8 cellular contexts compared by ENCODE assay signal in the genomic region with DNA sequence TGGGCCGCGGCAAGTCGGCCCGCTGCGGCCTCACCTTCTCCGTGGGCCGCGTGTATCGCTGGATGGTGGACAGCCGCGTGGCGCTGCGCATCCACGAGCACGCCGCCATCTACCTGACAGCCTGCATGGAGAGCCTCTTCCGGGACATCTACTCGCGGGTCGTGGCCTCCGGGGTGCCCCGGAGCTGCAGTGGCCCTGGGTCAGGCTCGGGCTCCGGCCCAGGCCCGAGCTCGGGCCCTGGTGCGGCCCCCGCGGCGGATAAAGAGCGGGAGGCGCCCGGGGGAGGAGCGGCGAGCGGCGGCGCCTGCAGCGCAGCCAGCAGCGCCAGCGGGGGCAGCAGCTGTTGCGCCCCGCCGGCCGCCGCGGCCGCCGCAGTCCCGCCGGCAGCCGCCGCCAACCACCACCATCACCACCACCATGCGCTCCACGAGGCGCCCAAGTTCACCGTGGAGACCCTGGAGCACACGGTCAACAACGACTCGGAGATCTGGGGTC.
DNase-seq lines count a peak whose midpoint lies in the region; ATAC-seq and TF ChIP-seq lines count a peak whose summit lies in the region.

No MANE protein-coding gene starts in this region.

- H3K4me3 Mint-ChIP-seq in CD4-positive, alpha-beta memory T cell, result peak overlapping the region; percentile 92 to 97 (median 94)
- peak overlapping the region; percentile 95 for H3K4me3 Mint-ChIP-seq in nephron progenitor cell

- H3K27ac Mint-ChIP-seq in CD4-positive, alpha-beta memory T cell, result peak overlapping the region in 5 of 7 donors; percentile 94 to 99 (median 98)
- H3K27ac Mint-ChIP-seq in nephron progenitor cell, result no peak overlapping the region

- H3K4me2 ChIP-seq in OCI-LY7 (ENCODE audit: low read length), result no peak overlapping the region

- H3K36me3 ChIP-seq in CD4-positive, alpha-beta memory T cell (ENCODE audit: insufficient read depth, low read length), result no peaks in the 10 kb centered on the region
- H3K36me3 ChIP-seq in OCI-LY7 (ENCODE audit: insufficient read depth, low read length), result no peaks in the 10 kb centered on the region

- intact Hi-C loops in CD4-positive, alpha-beta memory T cell (cut with micrococcal nuclease), result loop anchor here (2.0 to 5.0 kb wide), 2 partner anchors 189 to 368 kb away; a partner anchor contains a TSS
- intact Hi-C loops in OCI-LY7 (cut with micrococcal nuclease; ENCODE audit: unreplicated experiment), result no loop called here

- no peak for TF ChIP-seq CTCF in coronary artery (IDR thresholded peaks at IDR 0.05)
- TF ChIP-seq CTCF in nephron progenitor cell (IDR thresholded peaks at IDR 0.05), result no peak
- TF ChIP-seq CTCF in OCI-LY7 (conservative IDR thresholded peaks at IDR 0.05; ENCODE audit: low read length), result no peak

- peak overlapping the region; percentile 63 for H3K27ac ChIP-seq in CD4-positive, alpha-beta memory T cell (ENCODE audit: low read depth, low read length)
- H3K27ac ChIP-seq in coronary artery (no peak overlapping the region), OCI-LY7 (ENCODE audit: low read depth, low read length, poor library complexity, severe bottlenecking) (no peak overlapping the region)

- H3K4me1 Mint-ChIP-seq in CD4-positive, alpha-beta memory T cell, result peaks cover 18 to 51% (median 37%) of the 10 kb centered on the region in 4 donors
- peaks cover 23% of the 10 kb centered on the region for H3K4me1 Mint-ChIP-seq in nephron progenitor cell

- H3K4me1 ChIP-seq in CD4-positive, alpha-beta memory T cell (ENCODE audit: insufficient read depth, low read length), result peaks cover 36% of the 10 kb centered on the region
- H3K4me1 ChIP-seq in OCI-LY7 (ENCODE audit: insufficient read depth, low read length, poor library complexity, severe bottlenecking), result no peaks in the 10 kb centered on the region

- BruUV-seq in OCI-LY7 (replicated peaks; lab: Mats Ljungman, UMichigan), result no TSS peak

- DNase-seq in CD4-positive, alpha-beta memory T cell, result peak; percentile 30 to 44 (median 38)
- peak; percentile 30 for DNase-seq in NCI-H2171 treated with DMSO at 0.1 percent for 48 hours (lab: John Stamatoyannopoulos, UW)
- DNase-seq in coronary artery (ENCODE audit: low spot score), result no peak
- DNase-seq in nephron progenitor cell, result peak; percentile 50
- no peak for DNase-seq in OCI-LY7 (ENCODE audit: low spot score)
- DNase-seq in NCI-H446 (lab: John Stamatoyannopoulos, UW), result no peak

- CTCF ChIA-PET in CD4-positive, alpha-beta memory T cell (lab: Charles Lee; ENCODE audit: partially characterized antibody), result interaction anchor here (0.8 to 6.8 kb wide), 5 partner anchors 14 to 86 kb away, joined by 3 to 60 read pairs (median 9); no protein-coding TSS in a partner anchor
- CTCF ChIA-PET in OCI-LY7 (lab: Charles Lee; ENCODE audit: unreplicated experiment), result no interaction called here

- peaks cover 0 to 3% (median 0%) of the 10 kb centered on the region in 8 donors for H3K9me3 Mint-ChIP-seq in CD4-positive, alpha-beta memory T cell
- H3K9me3 Mint-ChIP-seq in nephron progenitor cell, result no peaks in the 10 kb centered on the region

- H3K27me3 Mint-ChIP-seq in CD4-positive, alpha-beta memory T cell, result peaks cover 0 to 5% of the 10 kb centered on the region in 2 donors
- peaks cover 85% of the 10 kb centered on the region for H3K27me3 Mint-ChIP-seq in nephron progenitor cell (ENCODE audit: low read depth, poor library complexity)

- ATAC-seq in GM18858 (IDR thresholded peaks at IDR 0.05; ENCODE audit: unreplicated experiment) (no peak), GM18909 (IDR thresholded peaks at IDR 0.05; ENCODE audit: poor library complexity, unreplicated experiment) (no peak)

- peaks cover 0 to 21% of the 10 kb centered on the region in 2 donors for H3K36me3 Mint-ChIP-seq in CD4-positive, alpha-beta memory T cell
- no peaks in the 10 kb centered on the region for H3K36me3 Mint-ChIP-seq in nephron progenitor cell (ENCODE audit: low read depth)

- no peaks in the 10 kb centered on the region for H3K27me3 ChIP-seq in CD4-positive, alpha-beta memory T cell (ENCODE audit: insufficient read depth, low read length)

- H3K9me2 ChIP-seq in OCI-LY7 (ENCODE audit: insufficient read depth, low read length), result no peaks in the 10 kb centered on the region

- no peak overlapping the region for H2AFZ ChIP-seq in OCI-LY7 (ENCODE audit: low read length)

- POLR2A ChIA-PET in CD4-positive, alpha-beta memory T cell (lab: Charles Lee; ENCODE audit: partially characterized antibody), result interaction anchor here (0.9 to 5.5 kb wide), 16 partner anchors 8 to 1017 kb away, joined by 3 to 150 read pairs (median 6); a partner anchor contains a TSS
- POLR2A ChIA-PET in OCI-LY7 (lab: Charles Lee), result no interaction called here

- peak overlapping the region; percentile 84 to 92 for H3K4me3 ChIP-seq in CD4-positive, alpha-beta memory T cell (ENCODE audit: low read length in 2 of 2)
- H3K4me3 ChIP-seq in coronary artery, result peak overlapping the region; percentile 63
- no peak overlapping the region for H3K4me3 ChIP-seq in OCI-LY7 (ENCODE audit: low read depth, low read length, poor library complexity, severe bottlenecking)

- H4K20me1 ChIP-seq in OCI-LY7 (ENCODE audit: insufficient read depth, low read length), result no peaks in the 10 kb centered on the region

- H3K9me3 ChIP-seq in CD4-positive, alpha-beta memory T cell (ENCODE audit: control insufficient read depth in 1 of 2, low read length in 2 of 2), result no peaks in the 10 kb centered on the region
- no peaks in the 10 kb centered on the region for H3K9me3 ChIP-seq in OCI-LY7 (ENCODE audit: low read length)

- H3K79me2 ChIP-seq in OCI-LY7 (ENCODE audit: insufficient read depth, low read depth, low read length), result no peaks in the 10 kb centered on the region

Comparison
In these comparisons a context has a peak if more than half of its experiments do, and no peak if none do; other contexts are left out.
1. DNase-seq: peak in CD4-positive, alpha-beta memory T cell (5 of 5), NCI-H2171 treated with DMSO at 0.1 percent for 48 hours (single experiment) and nephron progenitor cell (single experiment); none in coronary artery (single experiment), OCI-LY7 (single experiment) and NCI-H446 (0 of 2).